In the genomic region with DNA sequence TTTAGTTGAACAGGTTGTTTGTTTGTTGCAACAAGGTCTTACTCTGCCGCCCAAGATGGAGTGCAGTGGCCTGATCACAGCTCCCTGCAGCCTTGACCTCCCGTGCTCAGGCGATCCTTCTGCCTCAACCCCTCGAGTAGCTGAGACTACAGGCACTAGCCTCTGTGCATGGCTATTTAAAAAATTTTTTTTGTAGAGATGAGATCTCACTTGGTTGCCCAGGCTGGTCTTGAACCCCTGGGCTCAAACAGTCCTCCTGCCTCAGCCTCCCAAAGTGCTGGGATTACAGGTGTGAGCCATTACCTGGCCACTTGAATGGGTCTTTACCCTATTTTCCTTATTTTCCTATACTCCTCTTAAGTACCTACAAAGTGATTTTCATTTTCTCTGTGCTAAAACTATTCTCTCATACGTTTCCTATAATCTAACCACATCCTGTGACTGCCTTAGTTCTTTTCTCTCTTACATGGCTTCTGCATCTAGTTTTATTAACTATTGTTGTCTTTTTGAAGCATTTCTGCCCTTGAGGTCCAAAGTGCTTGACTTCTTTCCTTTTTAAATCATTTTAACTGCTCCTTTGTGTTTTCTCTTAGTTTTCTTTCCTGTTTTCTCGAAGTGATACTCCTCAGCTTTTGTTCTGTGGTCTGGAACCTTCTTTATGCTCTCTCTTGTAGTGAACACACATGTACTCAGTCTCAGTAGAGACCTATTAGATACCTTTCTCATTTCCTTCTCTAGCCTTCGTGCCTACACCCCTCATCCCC, we compare ENCODE assay signal across 11 cellular contexts. TPM values are rescaled to one million over a fixed set of nuclear protein-coding genes. Genes with fewer than 3 reads are reported as not detected.
A peak's percentile ranks its signal among the peaks of the same experiment; 100 is the strongest.
DNase-seq lines count a peak whose midpoint lies in the region; ATAC-seq, FAIRE-seq and TF ChIP-seq lines count a peak whose summit lies in the region.
"Had no signal": no experiment of that assay in that cellular context is flagged by ENCODE, and none has a peak within 500 bp of the region (broad histone marks: within the 10 kb centered on the region; RNA-seq: fewer than 3 reads in every experiment).

No MANE protein-coding gene starts in this region.

- H3K9me3 ChIP-seq in pancreas: no peaks in the 10 kb centered on the region

- peak; percentile 67 for ATAC-seq in GM19025 (IDR thresholded peaks at IDR 0.05; ENCODE audit: low read depth, unreplicated experiment)
- ATAC-seq in GM21825 (IDR thresholded peaks at IDR 0.05; ENCODE audit: unreplicated experiment): peak; percentile 85
- peak; percentile 56 for ATAC-seq in HG03571 (IDR thresholded peaks at IDR 0.05; ENCODE audit: unreplicated experiment)
- peak; percentile 82 for ATAC-seq in stimulated activated effector memory CD8-positive, alpha-beta T cell treated with anti-CD3 and anti-CD28 coated beads, Interleukin-12 subunit alpha, Interleukin-12 subunit beta, amount 100 ng/mL, for 72 hours
- ATAC-seq in pancreas: no peak

- no peak overlapping the region for H3K4me3 Mint-ChIP-seq in stimulated activated effector memory CD8-positive, alpha-beta T cell treated with anti-CD3 and anti-CD28 coated beads, Interleukin-12 subunit alpha, Interleukin-12 subunit beta, amount 100 ng/mL, for 72 hours

- intact Hi-C loops in pancreas (cut with DNase I): no loop called here

- FAIRE-seq in pancreas (lab: Jason Lieb, UNC): no peak
- FAIRE-seq: islet of Langerhans had no signal

- peaks cover 9% of the 10 kb centered on the region for H3K4me1 Mint-ChIP-seq in stimulated activated effector memory CD8-positive, alpha-beta T cell treated with anti-CD3 and anti-CD28 coated beads, Interleukin-12 subunit alpha, Interleukin-12 subunit beta, amount 100 ng/mL, for 72 hours

- DNase-seq in stimulated activated effector memory CD8-positive, alpha-beta T cell treated with anti-CD3 and anti-CD28 coated beads, Interleukin-12 subunit alpha, Interleukin-12 subunit beta, amount 100 ng/mL, for 72 hours (ENCODE audit: low spot score in 2 of 2): no peak
- no peak for DNase-seq in NCI-H2227 (lab: John Stamatoyannopoulos, UW; ENCODE audit: unreplicated experiment)
- DNase-seq in NCI-H2227 treated with DMSO at 0.1 percent for 48 hours (lab: John Stamatoyannopoulos, UW): no peak
- DNase-seq in pancreas: no peak
- DNase-seq: activated naive CD4-positive, alpha-beta T cell had no signal

- no peak overlapping the region for H3K4me3 ChIP-seq in pancreas

- 86 to 90% methylated on average over 7 of the region's 7 CpGs for WGBS in pancreas, 2 donors

- H3K27me3 ChIP-seq in pancreas: no peaks in the 10 kb centered on the region

- no peak for TF ChIP-seq CTCF in pancreas (IDR thresholded peaks at IDR 0.05)

- H3K9me3 Mint-ChIP-seq in stimulated activated effector memory CD8-positive, alpha-beta T cell treated with anti-CD3 and anti-CD28 coated beads, Interleukin-12 subunit alpha, Interleukin-12 subunit beta, amount 100 ng/mL, for 72 hours: no peaks in the 10 kb centered on the region

- no peak overlapping the region for H3K27ac ChIP-seq in pancreas

- peaks cover 0 to 7% (median 0%) of the 10 kb centered on the region in 3 donors for H3K4me1 ChIP-seq in pancreas

- peaks cover 71% of the 10 kb centered on the region for H3K36me3 Mint-ChIP-seq in stimulated activated effector memory CD8-positive, alpha-beta T cell treated with anti-CD3 and anti-CD28 coated beads, Interleukin-12 subunit alpha, Interleukin-12 subunit beta, amount 100 ng/mL, for 72 hours

- H3K27ac Mint-ChIP-seq in stimulated activated effector memory CD8-positive, alpha-beta T cell treated with anti-CD3 and anti-CD28 coated beads, Interleukin-12 subunit alpha, Interleukin-12 subunit beta, amount 100 ng/mL, for 72 hours: no peak overlapping the region

- H3K36me3 ChIP-seq in pancreas: peaks cover 0 to 32% (median 8%) of the 10 kb centered on the region in 3 donors

RNA-seq across cellular contexts. Expression of a gene that starts 14.1 kb away (rescaled TPM):
- total RNA-seq in pancreas: 10 to 100 TPM in 2 of 6 donors, 1 to 10 TPM in 4; 2.6 to 41.9 (median 6.8) TPM
- polyA plus RNA-seq in pancreas: 10 to 100 TPM; 14.3 to 19.3 TPM
- total RNA-seq: omental fat pad; T-helper 2 cell treated with Interferon-gamma antibody and Interleukin-4, amounts not matched to agents 100 ng/mL and 5 ng/mL, for 36 hours had no signal

RNA-seq across cellular contexts. Expression of a gene that starts 14.2 kb away (rescaled TPM):
- 10 to 100 TPM; 22.7 to 33.2 (median 29.4) TPM for total RNA-seq in pancreas
- polyA plus RNA-seq in pancreas: 10 to 100 TPM; 13.0 to 22.6 TPM

RNA-seq across cellular contexts. Expression of a gene that starts 43.7 kb away (rescaled TPM):
- total RNA-seq in pancreas: 10 to 100 TPM in 2 of 6 donors, 1 to 10 TPM in 4; 4.6 to 18.8 (median 6.4) TPM
- 10 to 100 TPM in 1 of 2 donors, 1 to 10 TPM in 1; 7.5 to 12.2 TPM for polyA plus RNA-seq in pancreas

RNA-seq across cellular contexts. Expression of a gene that starts 48.7 kb away (rescaled TPM):
- 1 to 10 TPM in 5 of 6 donors, under 1 TPM in 1; 0.73 to 3.4 (median 2.5) TPM for total RNA-seq in pancreas
- polyA plus RNA-seq in pancreas: 1 to 10 TPM; 5.2 to 6.5 TPM
- total RNA-seq: T-helper 2 cell treated with Interferon-gamma antibody and Interleukin-4, amounts not matched to agents 100 ng/mL and 5 ng/mL, for 36 hours had no signal

RNA-seq across cellular contexts. Expression of a gene that starts 58.3 kb away (rescaled TPM):
- total RNA-seq in pancreas: 1 to 10 TPM; 4.9 to 9.5 (median 6.7) TPM
- 1 to 10 TPM; 4.6 to 7.7 TPM for polyA plus RNA-seq in pancreas

Comparison
In these comparisons a context has a peak if more than half of its experiments do, and no peak if none do; other contexts are left out.
1. ATAC-seq: peak in GM19025 (single experiment), GM21825 (single experiment), HG03571 (single experiment) and stimulated activated effector memory CD8-positive, alpha-beta T cell treated with anti-CD3 and anti-CD28 coated beads, Interleukin-12 subunit alpha, Interleukin-12 subunit beta, amount 100 ng/mL, for 72 hours (single experiment); none in pancreas (0 of 4).